Comparison of ENCODE assay signal across 15 cellular contexts in genomic region chr3:141391298-141392017, GRCh38. TPM values are rescaled to one million over a fixed set of nuclear protein-coding genes. Genes with fewer than 3 reads are reported as not detected.
DNase-seq lines count a peak whose midpoint lies in the region; ATAC-seq and TF ChIP-seq lines count a peak whose summit lies in the region.
"Had no signal": no experiment of that assay in that cellular context is flagged by ENCODE, and none has a peak within 500 bp of the region (broad histone marks: within the 10 kb centered on the region; RNA-seq: fewer than 3 reads in every experiment).

No MANE protein-coding gene starts in this region.

- no peak overlapping the region for H3K9ac ChIP-seq in adipocyte (ENCODE audit: low read length)

- H3K4me3 ChIP-seq in ACC112 (ENCODE audit: low read depth, low read length): no peak overlapping the region
- no peak overlapping the region for H3K4me3 ChIP-seq in adipocyte (ENCODE audit: low read length)
- no peak overlapping the region for H3K4me3 ChIP-seq in right lobe of liver
- H3K4me3 ChIP-seq: gastroesophageal sphincter, transverse colon had no signal

- no peak for TF ChIP-seq CTCF in right lobe of liver (IDR thresholded peaks at IDR 0.05)

- no peak overlapping the region for H2AFZ ChIP-seq in ACC112 (ENCODE audit: low read length, unreplicated experiment)

- intact Hi-C loops in right lobe of liver (cut with DNase I): no loop called here

- H3K4me1 ChIP-seq in ACC112 (ENCODE audit: control insufficient read depth, insufficient read depth, low read length, unreplicated experiment) (peaks cover 56% of the 10 kb centered on the region), adipocyte (ENCODE audit: control insufficient read depth, insufficient read depth, low read length) (peaks cover 38% of the 10 kb centered on the region), right lobe of liver (peaks cover 0 to 25% (median 0%) of the 10 kb centered on the region in 4 donors)

- peaks cover 40% of the 10 kb centered on the region for H3K36me3 ChIP-seq in ACC112 (ENCODE audit: insufficient read depth, low read length)
- peaks cover 6% of the 10 kb centered on the region for H3K36me3 ChIP-seq in adipocyte (ENCODE audit: control insufficient read depth, insufficient read depth, low read length, severe bottlenecking)
- no peaks in the 10 kb centered on the region for H3K36me3 ChIP-seq in right lobe of liver

- H3K79me2 ChIP-seq in ACC112 (ENCODE audit: control insufficient read depth, insufficient read depth, low read length, unreplicated experiment): peaks cover 62% of the 10 kb centered on the region

- WGBS in right lobe of liver (ENCODE audit: insufficient coverage, low coverage, low lambda C conversion rate, missing lambda C conversion rate): 59% methylated on average over 4 of the region's 4 CpGs

- DNase-seq in adipocyte (ENCODE audit: low read depth): peak; percentile 57
- no peak for DNase-seq in right lobe of liver
- DNase-seq in dedifferentiated amniotic fluid mesenchymal stem cell (ENCODE audit: extremely low spot score): no peak
- DNase-seq in stimulated activated naive CD8-positive, alpha-beta T cell treated with anti-CD3 and anti-CD28 coated beads, Interleukin-15, Interleukin-2, amounts not matched to agents 100 U/mL and 50 U/mL, for 24 hours: no peak
- DNase-seq: activated CD4-positive, alpha-beta T cell treated with anti-CD3 and anti-CD28 coated beads, Interleukin-2, amount 50 U/mL, for 1 hour; DMS53; islet precursor cell; NCI-H1694 treated with DMSO at 0.1 percent for 48 hours; NCI-H526 treated with DMSO at 0.1 percent for 48 hours; transverse colon had no signal

- ATAC-seq in right lobe of liver (peak; percentile 25 to 71 (median 34)), HG03442 (IDR thresholded peaks at IDR 0.05; ENCODE audit: unreplicated experiment) (no peak), HG03097 (IDR thresholded peaks at IDR 0.05; ENCODE audit: low FRiP score, unreplicated experiment) (no peak)
- no peak for ATAC-seq in stimulated activated naive CD8-positive, alpha-beta T cell treated with anti-CD3 and anti-CD28 coated beads, Interleukin-15, Interleukin-2, amounts not matched to agents 100 U/mL and 50 U/mL, for 24 hours
- ATAC-seq: gastroesophageal sphincter had no signal

- H3K27ac ChIP-seq in ACC112 (ENCODE audit: low read depth, low read length) (peak overlapping the region; percentile 33), right lobe of liver (no peak overlapping the region)
- H3K27ac ChIP-seq: gastroesophageal sphincter, transverse colon had no signal

- H3K9me3 ChIP-seq in adipocyte (ENCODE audit: control insufficient read depth, low read length): peaks cover 3% of the 10 kb centered on the region
- no peaks in the 10 kb centered on the region for H3K9me3 ChIP-seq in right lobe of liver
- H3K9me3 ChIP-seq: gastroesophageal sphincter, transverse colon had no signal

- TF ChIP-seq POLR2A in GM19099 (IDR thresholded peaks at IDR 0.05; ENCODE audit: extremely low read depth, insufficient read length, low read depth): peak; percentile 19
- TF ChIP-seq POLR2A in right lobe of liver (IDR thresholded peaks at IDR 0.05): no peak

- H3K27me3 ChIP-seq in ACC112 (ENCODE audit: insufficient read depth, low read length): no peaks in the 10 kb centered on the region
- no peaks in the 10 kb centered on the region for H3K27me3 ChIP-seq in adipocyte (replicated peaks; ENCODE audit: control insufficient read depth, insufficient read depth, low read length)
- H3K27me3 ChIP-seq in right lobe of liver: no peaks in the 10 kb centered on the region
- H3K27me3 ChIP-seq: gastroesophageal sphincter, transverse colon had no signal

RNA-seq across cellular contexts. Expression of gene ZBTB38, which starts 23.2 kb away (rescaled TPM):
- total RNA-seq in right lobe of liver: 10 to 100 TPM; 29.4 to 75.2 (median 36.6) TPM

Comparison
In these comparisons a context has a peak if more than half of its experiments do, and no peak if none do; other contexts are left out.
1. ATAC-seq: peak in right lobe of liver (4 of 4); none in stimulated activated naive CD8-positive, alpha-beta T cell treated with anti-CD3 and anti-CD28 coated beads, Interleukin-15, Interleukin-2, amounts not matched to agents 100 U/mL and 50 U/mL, for 24 hours (single experiment), HG03442 (single experiment) and HG03097 (single experiment).